8 cellular contexts compared by ENCODE assay signal in the genomic region with DNA sequence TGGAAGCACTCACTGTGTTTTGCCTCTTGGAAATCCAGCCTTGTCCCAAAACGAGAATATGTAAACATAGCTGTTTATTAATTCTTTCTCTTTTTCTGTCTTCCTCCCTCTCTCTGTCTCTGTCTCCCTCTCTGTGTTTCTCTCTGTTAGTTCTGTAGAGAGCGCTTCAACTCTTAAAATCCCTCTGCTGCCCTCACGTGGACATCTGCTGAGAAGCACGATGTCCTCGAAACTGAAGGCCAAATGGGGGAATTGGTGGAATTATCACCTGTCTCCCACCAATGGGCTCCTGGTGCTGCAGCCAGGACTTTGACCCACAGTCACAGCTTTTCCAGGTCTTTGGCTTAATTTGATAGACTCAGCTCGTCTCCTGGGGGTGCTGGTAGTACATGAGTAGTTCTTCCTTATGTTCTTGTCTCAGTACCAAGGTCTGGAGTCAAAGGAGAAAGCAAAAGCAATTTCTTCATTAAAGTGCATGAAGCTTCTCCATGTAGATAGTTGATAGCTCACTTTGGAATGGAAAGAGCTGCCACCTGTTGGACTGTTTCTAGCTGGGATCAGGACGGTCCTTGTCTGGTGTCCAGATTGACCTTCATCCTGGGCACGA. TPM values are rescaled to one million over a fixed set of nuclear protein-coding genes. Genes with fewer than 3 reads are reported as not detected.
A peak's percentile ranks its signal among the peaks of the same experiment; 100 is the strongest.
DNase-seq lines count a peak whose midpoint lies in the region; ATAC-seq, FAIRE-seq and TF ChIP-seq lines count a peak whose summit lies in the region.

No MANE protein-coding gene starts in this region.

- H3K79me2 ChIP-seq in Karpas-422 (ENCODE audit: low read length) = no peaks in the 10 kb centered on the region

- no peaks in the 10 kb centered on the region for H3K9me3 Mint-ChIP-seq in CD8-positive, alpha-beta T cell
- no peaks in the 10 kb centered on the region for H3K9me3 Mint-ChIP-seq in neural crest cell
- H3K9me3 Mint-ChIP-seq in stimulated activated naive CD8-positive, alpha-beta T cell treated with anti-CD3 and anti-CD28 coated beads, Interleukin-15, amount 100 ng/mL, for 72 hours = no peaks in the 10 kb centered on the region

- no peak overlapping the region for H3K27ac ChIP-seq in CD8-positive, alpha-beta T cell (ENCODE audit: low read depth, low read length)
- H3K27ac ChIP-seq in Karpas-422 (ENCODE audit: low read length) = no peak overlapping the region

- peak; percentile 95 for TF ChIP-seq CTCF in CD8-positive, alpha-beta T cell (IDR thresholded peaks at IDR 0.05)
- peak; percentile 81 for TF ChIP-seq CTCF in fibroblast of mammary gland (conservative IDR thresholded peaks at IDR 0.05; ENCODE audit: control insufficient read depth, insufficient read depth, low read depth, low read length)
- TF ChIP-seq CTCF in neural crest cell (conservative IDR thresholded peaks at IDR 0.05) = peak; percentile 84

- no peak overlapping the region for H3K9ac ChIP-seq in Karpas-422 (ENCODE audit: low read length)

- H3K27ac Mint-ChIP-seq in CD8-positive, alpha-beta T cell = peak overlapping the region; percentile 1
- no peak overlapping the region for H3K27ac Mint-ChIP-seq in neural crest cell (ENCODE audit: unreplicated experiment)
- H3K27ac Mint-ChIP-seq in stimulated activated naive CD8-positive, alpha-beta T cell treated with anti-CD3 and anti-CD28 coated beads, Interleukin-15, amount 100 ng/mL, for 72 hours = peak overlapping the region; percentile 21 to 86

- intact Hi-C loops in CD8-positive, alpha-beta T cell (cut with DNase I, micrococcal nuclease) = loop anchor here (1.0 to 5.0 kb wide), 11 partner anchors 86 to 360 kb away; a partner anchor contains a TSS

- no peaks in the 10 kb centered on the region for H3K36me3 Mint-ChIP-seq in CD8-positive, alpha-beta T cell
- no peaks in the 10 kb centered on the region for H3K36me3 Mint-ChIP-seq in neural crest cell (ENCODE audit: low read depth)

- H2AFZ ChIP-seq in Karpas-422 (ENCODE audit: low read length) = no peak overlapping the region

- H3K9me2 ChIP-seq in Karpas-422 (replicated peaks; ENCODE audit: insufficient read depth, low read length) = no peaks in the 10 kb centered on the region

- H3K27me3 ChIP-seq in CD8-positive, alpha-beta T cell (ENCODE audit: insufficient read depth, low read length) = no peaks in the 10 kb centered on the region
- no peaks in the 10 kb centered on the region for H3K27me3 ChIP-seq in Karpas-422 (ENCODE audit: low read length)

- H3K36me3 ChIP-seq in CD8-positive, alpha-beta T cell (ENCODE audit: insufficient read depth, low read length) = no peaks in the 10 kb centered on the region
- no peaks in the 10 kb centered on the region for H3K36me3 ChIP-seq in Karpas-422 (ENCODE audit: insufficient read depth, low read length)

- peak; percentile 70 to 88 (median 79) for DNase-seq in CD8-positive, alpha-beta T cell
- peak; percentile 89 for DNase-seq in Karpas-422
- DNase-seq in RCC 7860 (ENCODE audit: low spot score) = peak; percentile 30
- DNase-seq in activated T-cell treated with anti-CD3 and anti-CD28 coated beads, Interleukin-2, amount 50 U/mL, for 48 hours = peak; percentile 88 to 92
- DNase-seq in fibroblast of mammary gland (ENCODE audit: low read depth) = peak; percentile 69
- peak; percentile 69 for DNase-seq in neural crest cell (ENCODE audit: low read depth, low spot score)
- peak; percentile 78 to 79 for DNase-seq in stimulated activated naive CD8-positive, alpha-beta T cell treated with anti-CD3 and anti-CD28 coated beads, Interleukin-15, amount 100 ng/mL, for 72 hours

- H3K4me1 ChIP-seq in CD8-positive, alpha-beta T cell (ENCODE audit: insufficient read depth, low read length) = peaks cover 7% of the 10 kb centered on the region
- peaks cover 5% of the 10 kb centered on the region; the same call in 1 of the 2 replicates for H3K4me1 ChIP-seq in Karpas-422 (ENCODE audit: low read length)

- POLR2A ChIA-PET in CD8-positive, alpha-beta T cell (lab: Charles Lee) = interaction anchor here (0.6 to 1.3 kb wide), 5 partner anchors 9 to 358 kb away, joined by 3 to 4 read pairs (median 3); a partner anchor contains a TSS

- FAIRE-seq in RCC 7860 (lab: Jason Lieb, UNC) = no peak

- H3K4me3 ChIP-seq in CD8-positive, alpha-beta T cell (ENCODE audit: low read depth, low read length) = no peak overlapping the region
- no peak overlapping the region for H3K4me3 ChIP-seq in Karpas-422 (ENCODE audit: low read length)
- no peak overlapping the region for H3K4me3 ChIP-seq in fibroblast of mammary gland (ENCODE audit: control insufficient read depth, low read depth, low read length)

- peak overlapping the region; percentile 8 for H3K4me3 Mint-ChIP-seq in CD8-positive, alpha-beta T cell
- no peak overlapping the region for H3K4me3 Mint-ChIP-seq in neural crest cell
- peak overlapping the region; percentile 71 to 73 for H3K4me3 Mint-ChIP-seq in stimulated activated naive CD8-positive, alpha-beta T cell treated with anti-CD3 and anti-CD28 coated beads, Interleukin-15, amount 100 ng/mL, for 72 hours

- no peaks in the 10 kb centered on the region for H3K27me3 Mint-ChIP-seq in CD8-positive, alpha-beta T cell (ENCODE audit: low read depth)
- H3K27me3 Mint-ChIP-seq in neural crest cell (ENCODE audit: low read depth) = peaks cover 16% of the 10 kb centered on the region
- peaks cover 6% of the 10 kb centered on the region for H3K27me3 Mint-ChIP-seq in stimulated activated naive CD8-positive, alpha-beta T cell treated with anti-CD3 and anti-CD28 coated beads, Interleukin-15, amount 100 ng/mL, for 72 hours

- H3K9me3 ChIP-seq in CD8-positive, alpha-beta T cell (ENCODE audit: low read length) = no peaks in the 10 kb centered on the region
- no peaks in the 10 kb centered on the region for H3K9me3 ChIP-seq in Karpas-422 (ENCODE audit: low read length)

- CTCF ChIA-PET in CD8-positive, alpha-beta T cell (lab: Charles Lee) = interaction anchor here (0.6 to 3.5 kb wide), 73 partner anchors 9 to 385 kb away, joined by 3 to 72 read pairs (median 5); a partner anchor contains a TSS

- no peaks in the 10 kb centered on the region for H4K20me1 ChIP-seq in Karpas-422 (ENCODE audit: insufficient read depth, low read depth, low read length)

- peak; percentile 96 for ATAC-seq in CD8-positive, alpha-beta T cell
- peak; percentile 65 for ATAC-seq in GM21381 (IDR thresholded peaks at IDR 0.05; ENCODE audit: unreplicated experiment)
- ATAC-seq in stimulated activated naive CD8-positive, alpha-beta T cell treated with anti-CD3 and anti-CD28 coated beads, Interleukin-15, amount 100 ng/mL, for 72 hours = peak; percentile 84

- H3K4me1 Mint-ChIP-seq in CD8-positive, alpha-beta T cell (ENCODE audit: low read depth) = peaks cover 35% of the 10 kb centered on the region
- no peaks in the 10 kb centered on the region for H3K4me1 Mint-ChIP-seq in neural crest cell
- H3K4me1 Mint-ChIP-seq in stimulated activated naive CD8-positive, alpha-beta T cell treated with anti-CD3 and anti-CD28 coated beads, Interleukin-15, amount 100 ng/mL, for 72 hours = peaks cover 46% of the 10 kb centered on the region

- no peak overlapping the region for H3K4me2 ChIP-seq in Karpas-422 (ENCODE audit: low read depth, low read length, poor library complexity, severe bottlenecking)

RNA-seq across cellular contexts. Expression of a gene that starts 5.5 kb away (rescaled TPM):
- total RNA-seq in CD8-positive, alpha-beta T cell = under 1 TPM; 0.14 to 0.22 TPM
- not detected in 2 replicates for total RNA-seq in Karpas-422 (2014; rRNA removed; shearing (Covaris generic); ENCODE audit: low replicate concordance)
- total RNA-seq in neural crest cell = not detected in 2 replicates

Comparison
In these comparisons a context has a peak if more than half of its experiments do, and no peak if none do; other contexts are left out.
1. DNase-seq: peak in every context shown above with its lines; median percentile 90 in activated T-cell treated with anti-CD3 and anti-CD28 coated beads, Interleukin-2, amount 50 U/mL, for 48 hours; 89 in Karpas-422; 79 in CD8-positive, alpha-beta T cell; 78 in stimulated activated naive CD8-positive, alpha-beta T cell treated with anti-CD3 and anti-CD28 coated beads, Interleukin-15, amount 100 ng/mL, for 72 hours; 69 in fibroblast of mammary gland; 69 in neural crest cell; 30 in RCC 7860.